Comparison of ENCODE assay signal across 14 cellular contexts in genomic region chr2:84918430-84918829, GRCh38. TPM values are rescaled to one million over a fixed set of nuclear protein-coding genes. Genes with fewer than 3 reads are reported as not detected.
DNase-seq lines count a peak whose midpoint lies in the region; ATAC-seq and TF ChIP-seq lines count a peak whose summit lies in the region.
"Had no signal": no experiment of that assay in that cellular context is flagged by ENCODE, and none has a peak within 500 bp of the region (broad histone marks: within the 10 kb centered on the region; RNA-seq: fewer than 3 reads in every experiment).

No MANE protein-coding gene starts in this region.

- no peaks in the 10 kb centered on the region for H3K27me3 Mint-ChIP-seq in activated naive CD4-positive, alpha-beta T cell treated with anti-CD3 and anti-CD28 coated beads for 36 hours (ENCODE audit: low read depth)
- no peaks in the 10 kb centered on the region for H3K27me3 Mint-ChIP-seq in dendritic cell treated with granulocyte-macrophage colony-stimulating factor and Interleukin-4, amounts not matched to agents 40 ng/mL and 50 ng/mL, for 4 days
- H3K27me3 Mint-ChIP-seq in stimulated activated memory B cell treated with anti-CD40 and anti-IgM and Interleukin-4, amounts not matched to agents 10 μg/mL and 1 μg/mL and 100 μg/mL, for 72 hours = no peaks in the 10 kb centered on the region

- H2BK120ac ChIP-seq in IMR-90 (ENCODE audit: low read depth, low read length) = peak overlapping the region; percentile 98

- POLR2A ChIA-PET in IMR-90 (lab: Charles Lee; ENCODE audit: unreplicated experiment) = no interaction called here

- in situ Hi-C loops in IMR-90 (cut with MboI; ENCODE audit: low sequenced_read_pairs) = no loop called here

- no peaks in the 10 kb centered on the region for H3K9me3 Mint-ChIP-seq in activated naive CD4-positive, alpha-beta T cell treated with anti-CD3 and anti-CD28 coated beads for 36 hours
- H3K9me3 Mint-ChIP-seq in dendritic cell treated with granulocyte-macrophage colony-stimulating factor and Interleukin-4, amounts not matched to agents 40 ng/mL and 50 ng/mL, for 4 days = no peaks in the 10 kb centered on the region
- no peaks in the 10 kb centered on the region for H3K9me3 Mint-ChIP-seq in stimulated activated memory B cell treated with anti-CD40 and anti-IgM and Interleukin-4, amounts not matched to agents 10 μg/mL and 1 μg/mL and 100 μg/mL, for 72 hours

- H3K79me1 ChIP-seq in IMR-90 (ENCODE audit: low read depth in 1 of 2, low read length in 2 of 2) = peaks cover 11 to 15% of the 10 kb centered on the region in 2 experiments

- H3K4me3 ChIP-seq in IMR-90 (ENCODE audit: insufficient read depth, low read depth, low read length) (no peak overlapping the region), heart left ventricle (no peak overlapping the region)

- H4K8ac ChIP-seq in IMR-90 (ENCODE audit: low read depth in 2 of 2, low read length in 2 of 2) = peak overlapping the region; percentile 68 to 92; a peak in 3 of 4 replicates

- no peak overlapping the region for H3K56ac ChIP-seq in IMR-90 (ENCODE audit: extremely low read depth, insufficient read depth, low read length)

- TF ChIP-seq POLR2A in IMR-90 (IDR thresholded peaks at IDR 0.05; ENCODE audit: low read depth, low read length) = no peak
- TF ChIP-seq POLR2A in heart left ventricle (IDR thresholded peaks at IDR 0.05) = no peak

- H4K91ac ChIP-seq in IMR-90 (ENCODE audit: insufficient read depth, low read depth, low read length) = peak overlapping the region; percentile 92

- H3K4me1 Mint-ChIP-seq in activated naive CD4-positive, alpha-beta T cell treated with anti-CD3 and anti-CD28 coated beads for 36 hours (ENCODE audit: low read depth) = peaks cover 46% of the 10 kb centered on the region
- H3K4me1 Mint-ChIP-seq in dendritic cell treated with granulocyte-macrophage colony-stimulating factor and Interleukin-4, amounts not matched to agents 40 ng/mL and 50 ng/mL, for 4 days (ENCODE audit: low read depth) = peaks cover 24% of the 10 kb centered on the region
- H3K4me1 Mint-ChIP-seq in stimulated activated memory B cell treated with anti-CD40 and anti-IgM and Interleukin-4, amounts not matched to agents 10 μg/mL and 1 μg/mL and 100 μg/mL, for 72 hours = peaks cover 33% of the 10 kb centered on the region

- peak overlapping the region; percentile 78; the same call in 1 of the 2 replicates for H4K5ac ChIP-seq in IMR-90 (ENCODE audit: low read depth, low read length)

- peak overlapping the region; percentile 95 for H3K14ac ChIP-seq in IMR-90 (replicated peaks; ENCODE audit: low read depth, low read length)

- CTCF ChIA-PET in activated naive CD4-positive, alpha-beta T cell treated with anti-CD3 and anti-CD28 coated beads for 36 hours (lab: Charles Lee) = interaction anchor here (0.9 to 4.1 kb wide), 5 partner anchors 12 to 394 kb away, joined by 3 to 28 read pairs (median 4); partner anchors contain the start of gene TMSB10
- CTCF ChIA-PET in IMR-90 (lab: Yijun Ruan, JAX) = no interaction called here

- H3K36me3 Mint-ChIP-seq in activated naive CD4-positive, alpha-beta T cell treated with anti-CD3 and anti-CD28 coated beads for 36 hours (ENCODE audit: low read depth) = no peaks in the 10 kb centered on the region
- H3K36me3 Mint-ChIP-seq in dendritic cell treated with granulocyte-macrophage colony-stimulating factor and Interleukin-4, amounts not matched to agents 40 ng/mL and 50 ng/mL, for 4 days (ENCODE audit: low read depth) = no peaks in the 10 kb centered on the region
- H3K36me3 Mint-ChIP-seq in stimulated activated memory B cell treated with anti-CD40 and anti-IgM and Interleukin-4, amounts not matched to agents 10 μg/mL and 1 μg/mL and 100 μg/mL, for 72 hours = no peaks in the 10 kb centered on the region

- TF ChIP-seq CTCF in IMR-90 (conservative IDR thresholded peaks at IDR 0.05; ENCODE audit: low read depth, low read length) (no peak), heart left ventricle (IDR thresholded peaks at IDR 0.05) (no peak)

- no peaks in the 10 kb centered on the region for H4K20me1 ChIP-seq in IMR-90 (ENCODE audit: insufficient read depth, low read length)

- H3K27ac ChIP-seq in IMR-90 (ENCODE audit: insufficient read depth, low read length) (peak overlapping the region; percentile 41), heart left ventricle (peak overlapping the region in 3 of 12 donors; percentile 0 to 88 (median 87))
- H3K27ac ChIP-seq: KMS-11 had no signal

- peak overlapping the region; percentile 97 for H2AK9ac ChIP-seq in IMR-90 (replicated peaks; ENCODE audit: low read depth, low read length, poor library complexity)

- H2AK5ac ChIP-seq in IMR-90 (ENCODE audit: low read depth, low read length) = peak overlapping the region; percentile 97

- H3K36me3 ChIP-seq in IMR-90 (ENCODE audit: control insufficient read depth, insufficient read depth, low read length) (no peaks in the 10 kb centered on the region), heart left ventricle (no peaks in the 10 kb centered on the region)

- no peak overlapping the region; the same call in 1 of the 3 replicates for H2BK15ac ChIP-seq in IMR-90 (ENCODE audit: low read depth, low read length)

- H2BK5ac ChIP-seq in IMR-90 (ENCODE audit: low read depth, low read length, poor library complexity, severe bottlenecking) = peak overlapping the region; percentile 97

- peak overlapping the region; percentile 86 for H3K23ac ChIP-seq in IMR-90 (ENCODE audit: low read depth, low read length)

- peak overlapping the region; percentile 93 for H3K4ac ChIP-seq in IMR-90 (ENCODE audit: low read depth, low read length)

- ATAC-seq in IMR-90 (ENCODE audit: low read depth) = no peak
- no peak for ATAC-seq in stimulated activated memory B cell treated with anti-CD40 and anti-IgM and Interleukin-4, amounts not matched to agents 10 μg/mL and 1 μg/mL and 100 μg/mL, for 72 hours
- ATAC-seq in GM18907 (IDR thresholded peaks at IDR 0.05; ENCODE audit: unreplicated experiment) = no peak
- ATAC-seq in heart left ventricle = no peak
- ATAC-seq in HG03442 (IDR thresholded peaks at IDR 0.05; ENCODE audit: unreplicated experiment) = no peak
- ATAC-seq: left cardiac atrium had no signal

- DNase-seq in activated naive CD4-positive, alpha-beta T cell treated with anti-CD3 and anti-CD28 coated beads for 36 hours = no peak
- no peak for DNase-seq in activated naive CD4-positive, alpha-beta T cell treated with anti-CD3 and anti-CD28 coated beads, Interleukin-2, amount 50 U/mL, for 16 hours
- no peak for DNase-seq in IMR-90
- DNase-seq in heart left ventricle = no peak
- DNase-seq: DMS79; effector memory CD4-positive, alpha-beta T cell; left cardiac atrium; NCI-H1092 treated with DMSO at 0.1 percent for 48 hours; stimulated activated naive CD4-positive, alpha-beta T cell had no signal

- dilution Hi-C loops in IMR-90 (cut with HindIII; ENCODE audit: low sequenced_read_pairs, unreplicated experiment) = no loop called here

- H3K4me1 ChIP-seq in IMR-90 (ENCODE audit: control insufficient read depth, insufficient read depth, low read length) = peaks cover 8% of the 10 kb centered on the region; the same call in 1 of the 2 replicates
- H3K4me1 ChIP-seq in heart left ventricle = peaks cover 0 to 22% (median 8%) of the 10 kb centered on the region in 12 donors

- H3K27ac Mint-ChIP-seq in activated naive CD4-positive, alpha-beta T cell treated with anti-CD3 and anti-CD28 coated beads for 36 hours = peak overlapping the region; percentile 90
- peak overlapping the region; percentile 81 for H3K27ac Mint-ChIP-seq in dendritic cell treated with granulocyte-macrophage colony-stimulating factor and Interleukin-4, amounts not matched to agents 40 ng/mL and 50 ng/mL, for 4 days
- H3K27ac Mint-ChIP-seq in stimulated activated memory B cell treated with anti-CD40 and anti-IgM and Interleukin-4, amounts not matched to agents 10 μg/mL and 1 μg/mL and 100 μg/mL, for 72 hours = peak overlapping the region; percentile 71

- WGBS in IMR-90 (ENCODE audit: extremely low coverage in 2 of 2, insufficient read length in 1 of 2), 2 experiments = no CpG with 5 or more reads among the region's 2 CpGs
- 85 to 93% (median 89%) methylated on average over 2 of the region's 2 CpGs for WGBS in heart left ventricle, 4 donors

- H3K9me3 ChIP-seq in IMR-90 (ENCODE audit: control insufficient read depth, insufficient read depth, low read length) (no peaks in the 10 kb centered on the region), heart left ventricle (no peaks in the 10 kb centered on the region)

- H2AFZ ChIP-seq in IMR-90 (replicated peaks; ENCODE audit: low read length, poor library complexity) = peak overlapping the region; percentile 77

- no TSS peak for BruUV-seq in IMR-90 (replicated peaks; lab: Mats Ljungman, UMichigan)

- H3K9ac ChIP-seq in IMR-90 (ENCODE audit: low read depth, low read length) = no peak overlapping the region
- H3K9ac ChIP-seq: KMS-11 had no signal

- peaks cover 3% of the 10 kb centered on the region; the same call in 1 of the 2 replicates for H3K9me1 ChIP-seq in IMR-90 (ENCODE audit: insufficient read depth, low read length)

- H3K18ac ChIP-seq in IMR-90 (ENCODE audit: low read depth, low read length) = peak overlapping the region; percentile 79

- H3K27me3 ChIP-seq in IMR-90 (ENCODE audit: control insufficient read depth, insufficient read depth, low read length) (no peaks in the 10 kb centered on the region), heart left ventricle (no peaks in the 10 kb centered on the region)

- no peak for TF ChIP-seq RAD21 in IMR-90 (IDR thresholded peaks at IDR 0.05; ENCODE audit: low read length)

- H2BK20ac ChIP-seq in IMR-90 (ENCODE audit: low read depth, low read length) = peak overlapping the region; percentile 87

- no peak overlapping the region for H3K4me2 ChIP-seq in IMR-90 (ENCODE audit: low read depth, low read length)
- H3K4me2 ChIP-seq: KMS-11 had no signal

- intact Hi-C loops in activated naive CD4-positive, alpha-beta T cell treated with anti-CD3 and anti-CD28 coated beads for 36 hours (cut with micrococcal nuclease) = no loop called here
- intact Hi-C loops in IMR-90 (cut with micrococcal nuclease) (no loop called here), heart left ventricle (cut with DNase I) (no loop called here)
- intact Hi-C loops in dendritic cell treated with granulocyte-macrophage colony-stimulating factor and Interleukin-4, amounts not matched to agents 40 ng/mL and 50 ng/mL, for 4 days (cut with micrococcal nuclease) = no loop called here

- H3K4me3 Mint-ChIP-seq in activated naive CD4-positive, alpha-beta T cell treated with anti-CD3 and anti-CD28 coated beads for 36 hours = no peak overlapping the region
- H3K4me3 Mint-ChIP-seq in dendritic cell treated with granulocyte-macrophage colony-stimulating factor and Interleukin-4, amounts not matched to agents 40 ng/mL and 50 ng/mL, for 4 days = no peak overlapping the region
- H3K4me3 Mint-ChIP-seq in stimulated activated memory B cell treated with anti-CD40 and anti-IgM and Interleukin-4, amounts not matched to agents 10 μg/mL and 1 μg/mL and 100 μg/mL, for 72 hours = no peak overlapping the region

RNA-seq across cellular contexts. Expression of gene TMSB10, which starts 13.0 kb away (rescaled TPM):
- total RNA-seq in activated naive CD4-positive, alpha-beta T cell treated with anti-CD3 and anti-CD28 coated beads for 36 hours = 1,000 to 10,000 TPM; 1,772 to 1,864 TPM
- total RNA-seq in IMR-90 (2012; rRNA removed) = 842 and 3,620 TPM in 2 replicates
- 5,527 and 7,531 TPM in 2 replicates for polyA plus RNA-seq in IMR-90 (2012; rRNA removed)
- polyA plus RNA-seq in IMR-90 (2012; cell fraction: cytosol; rRNA removed) = 7,585 and 16,787 TPM in 2 replicates
- 1,357 and 2,658 TPM in 2 replicates for polyA plus RNA-seq in IMR-90 (2012; cell fraction: nucleus; rRNA removed; ENCODE audit: low replicate concordance)
- total RNA-seq in heart left ventricle = 1,000 to 10,000 TPM in 3 of 9 donors, 100 to 1,000 TPM in 6; 288 to 3,094 (median 492) TPM
- polyA plus RNA-seq in heart left ventricle = 1,000 to 10,000 TPM in 1 of 2 donors, 100 to 1,000 TPM in 1; 893 to 1,015 TPM

RNA-seq across cellular contexts. Expression of gene TRABD2A, which starts 37.5 kb away (rescaled TPM):
- total RNA-seq in activated naive CD4-positive, alpha-beta T cell treated with anti-CD3 and anti-CD28 coated beads for 36 hours = 10 to 100 TPM; 40.4 to 41.7 TPM
- total RNA-seq in IMR-90 (2012; rRNA removed) = 19.7 and 20.3 TPM in 2 replicates
- polyA plus RNA-seq in IMR-90 (2012; rRNA removed) = 15.3 and 17.6 TPM in 2 replicates
- 8.1 and 12.6 TPM in 2 replicates for polyA plus RNA-seq in IMR-90 (2012; cell fraction: cytosol; rRNA removed)
- polyA plus RNA-seq in IMR-90 (2012; cell fraction: nucleus; rRNA removed; ENCODE audit: low replicate concordance) = 7.4 and 9.4 TPM in 2 replicates
- total RNA-seq in heart left ventricle = 1 to 10 TPM in 4 of 9 donors, under 1 TPM in 4, not detected in 1; 0.42 to 3.9 (median 1.2) TPM
- polyA plus RNA-seq in heart left ventricle = 1 to 10 TPM in 1 of 2 donors, under 1 TPM in 1; 0.85 to 1.1 TPM

RNA-seq across cellular contexts. Expression of gene KCMF1, which starts 52.5 kb away (rescaled TPM):
- total RNA-seq in activated naive CD4-positive, alpha-beta T cell treated with anti-CD3 and anti-CD28 coated beads for 36 hours = 100 to 1,000 TPM; 105 to 109 TPM
- 108 and 118 TPM in 2 replicates for total RNA-seq in IMR-90 (2012; rRNA removed)
- polyA plus RNA-seq in IMR-90 (2012; rRNA removed) = 49.6 and 49.9 TPM in 2 replicates
- 7.8 and 8.4 TPM in 2 replicates for polyA plus RNA-seq in IMR-90 (2012; cell fraction: cytosol; rRNA removed)
- polyA plus RNA-seq in IMR-90 (2012; cell fraction: nucleus; rRNA removed; ENCODE audit: low replicate concordance) = 5.9 and 39.0 TPM in 2 replicates
- 100 to 1,000 TPM in 1 of 9 donors, 10 to 100 TPM in 8; 58.9 to 104 (median 85.2) TPM for total RNA-seq in heart left ventricle
- polyA plus RNA-seq in heart left ventricle = 10 to 100 TPM; 10.9 to 59.9 TPM
